10 cellular contexts compared by ENCODE assay signal in genomic region chr2:80073134-80073561, GRCh38.
DNase-seq lines count a peak whose midpoint lies in the region; ATAC-seq and TF ChIP-seq lines count a peak whose summit lies in the region.
"Had no signal": no experiment of that assay in that cellular context is flagged by ENCODE, and none has a peak within 500 bp of the region (broad histone marks: within the 10 kb centered on the region; RNA-seq: fewer than 3 reads in every experiment).

No MANE protein-coding gene starts in this region.

- no peak overlapping the region for H3K4me3 ChIP-seq in MM.1S (ENCODE audit: low read length)
- H3K4me3 ChIP-seq: BLaER1 had no signal

- no peaks in the 10 kb centered on the region for H3K4me1 ChIP-seq in MM.1S (ENCODE audit: low read length)
- H3K4me1 ChIP-seq: BLaER1 had no signal

- H3K9me3 ChIP-seq in MM.1S (replicated peaks; ENCODE audit: insufficient read depth, low read length), result no peaks in the 10 kb centered on the region
- H3K9me3 ChIP-seq: BLaER1 had no signal

- no peaks in the 10 kb centered on the region for H3K9me2 ChIP-seq in MM.1S (replicated peaks; ENCODE audit: insufficient read depth, low read length)

- no peak overlapping the region for H3K4me2 ChIP-seq in MM.1S (ENCODE audit: low read depth, low read length)
- H3K4me2 ChIP-seq: BLaER1 had no signal

- no peaks in the 10 kb centered on the region for H3K27me3 ChIP-seq in MM.1S (replicated peaks; ENCODE audit: insufficient read depth, low read length)
- H3K27me3 ChIP-seq: BLaER1 had no signal

- H3K9ac ChIP-seq in MM.1S (ENCODE audit: low read length), result no peak overlapping the region
- H3K9ac ChIP-seq: BLaER1 had no signal

- TF ChIP-seq CTCF in MM.1S (IDR thresholded peaks at IDR 0.05; ENCODE audit: low read length), result peak; percentile 69

- no peaks in the 10 kb centered on the region for H3F3A ChIP-seq in MM.1S (ENCODE audit: insufficient read depth, low read length)

- no peaks in the 10 kb centered on the region for H3K36me3 ChIP-seq in MM.1S (replicated peaks; ENCODE audit: insufficient read depth, low read length)
- H3K36me3 ChIP-seq: BLaER1 had no signal

- peak; percentile 7 to 9 for DNase-seq in NCI-H187 (lab: John Stamatoyannopoulos, UW)
- no peak for DNase-seq in NCI-H187 treated with DMSO at 0.1 percent for 48 hours (lab: John Stamatoyannopoulos, UW)
- peak; percentile 70 for DNase-seq in MM.1S
- DNase-seq in SK-N-DZ (ENCODE audit: low spot score), result peak; percentile 80
- DNase-seq in myocyte (ENCODE audit: low read depth), result peak; percentile 70
- DNase-seq in stimulated activated naive CD4-positive, alpha-beta T cell treated with Interleukin-2 at 50 U/mL for 16 hours (lab: John Stamatoyannopoulos, UW), result no peak
- DNase-seq: activated naive CD8-positive, alpha-beta T cell treated with anti-CD3 and anti-CD28 coated beads, Interleukin-2, amount 10 ng/mL, durations not matched to agents 7 days and 5 days had no signal

- no peak overlapping the region for H2AFZ ChIP-seq in MM.1S (ENCODE audit: low read length)

- H4K20me1 ChIP-seq in MM.1S (ENCODE audit: insufficient read depth, low read length), result no peaks in the 10 kb centered on the region
- H4K20me1 ChIP-seq: BLaER1 had no signal

- ATAC-seq in GM21529 (IDR thresholded peaks at IDR 0.05; ENCODE audit: unreplicated experiment) (peak; percentile 72), esophagus mucosa (peak; percentile 39)

- no peaks in the 10 kb centered on the region for H3K79me2 ChIP-seq in MM.1S (ENCODE audit: low read length)

- H3K27ac ChIP-seq in MM.1S (ENCODE audit: low read length), result no peak overlapping the region
- H3K27ac ChIP-seq: BLaER1 had no signal

Comparison
In these comparisons a context has a peak if more than half of its experiments do, and no peak if none do; other contexts are left out.
1. DNase-seq: peak in NCI-H187 (2 of 2), MM.1S (single experiment), SK-N-DZ (single experiment) and myocyte (single experiment); none in NCI-H187 treated with DMSO at 0.1 percent for 48 hours (single experiment) and stimulated activated naive CD4-positive, alpha-beta T cell treated with Interleukin-2 at 50 U/mL for 16 hours (single experiment).